Comparison of ENCODE assay signal across 1 cellular context in genomic region chr21:38386967-38387366, GRCh38.
TF ChIP-seq lines count a peak whose summit lies in the region.

No MANE protein-coding gene starts in this region.

TF ChIP-seq in K562, 482 proteins besides CTCF, POLR2A, EP300 and RAD21 (continued from another document):
- no peak for TF ChIP-seq CTCFL (IDR thresholded peaks at IDR 0.05; ENCODE audit: borderline replicate concordance, insufficient read depth, low read depth, low read length, poor library complexity, severe bottlenecking)
- TF ChIP-seq NFE2 (IDR thresholded peaks at IDR 0.05; ENCODE audit: low read depth): 0 out of 2 replicates have a peak, but pooled peaks have one; percentile 16
